ENCODE assay signal across 1 cellular context in the genomic region with DNA sequence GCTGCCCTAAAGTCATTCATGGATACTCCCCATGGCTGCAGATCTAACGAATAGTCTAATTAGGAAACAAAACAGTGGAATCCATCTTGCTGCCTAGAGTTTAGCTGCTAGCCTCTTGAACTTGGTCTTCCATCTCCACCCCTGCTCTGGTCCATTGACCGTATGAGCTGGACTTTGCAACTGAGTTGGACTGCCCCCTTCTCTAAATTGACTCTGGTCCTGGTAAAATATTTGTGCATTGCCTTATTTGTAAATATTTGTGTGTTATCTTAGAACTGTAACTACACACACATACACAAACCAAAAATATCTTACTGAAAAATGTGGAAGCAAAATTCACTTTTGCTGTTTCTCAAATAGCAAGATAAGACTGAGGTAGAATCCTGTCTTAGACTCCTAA.
A peak's percentile ranks its signal among the peaks of the same experiment; 100 is the strongest.
TF ChIP-seq lines count a peak whose summit lies in the region.

No MANE protein-coding gene starts in this region.

TF ChIP-seq in HepG2, 621 proteins besides CTCF, POLR2A, EP300 and RAD21 (continued from another document and continues in another):
- TF ChIP-seq, protein P1, sequence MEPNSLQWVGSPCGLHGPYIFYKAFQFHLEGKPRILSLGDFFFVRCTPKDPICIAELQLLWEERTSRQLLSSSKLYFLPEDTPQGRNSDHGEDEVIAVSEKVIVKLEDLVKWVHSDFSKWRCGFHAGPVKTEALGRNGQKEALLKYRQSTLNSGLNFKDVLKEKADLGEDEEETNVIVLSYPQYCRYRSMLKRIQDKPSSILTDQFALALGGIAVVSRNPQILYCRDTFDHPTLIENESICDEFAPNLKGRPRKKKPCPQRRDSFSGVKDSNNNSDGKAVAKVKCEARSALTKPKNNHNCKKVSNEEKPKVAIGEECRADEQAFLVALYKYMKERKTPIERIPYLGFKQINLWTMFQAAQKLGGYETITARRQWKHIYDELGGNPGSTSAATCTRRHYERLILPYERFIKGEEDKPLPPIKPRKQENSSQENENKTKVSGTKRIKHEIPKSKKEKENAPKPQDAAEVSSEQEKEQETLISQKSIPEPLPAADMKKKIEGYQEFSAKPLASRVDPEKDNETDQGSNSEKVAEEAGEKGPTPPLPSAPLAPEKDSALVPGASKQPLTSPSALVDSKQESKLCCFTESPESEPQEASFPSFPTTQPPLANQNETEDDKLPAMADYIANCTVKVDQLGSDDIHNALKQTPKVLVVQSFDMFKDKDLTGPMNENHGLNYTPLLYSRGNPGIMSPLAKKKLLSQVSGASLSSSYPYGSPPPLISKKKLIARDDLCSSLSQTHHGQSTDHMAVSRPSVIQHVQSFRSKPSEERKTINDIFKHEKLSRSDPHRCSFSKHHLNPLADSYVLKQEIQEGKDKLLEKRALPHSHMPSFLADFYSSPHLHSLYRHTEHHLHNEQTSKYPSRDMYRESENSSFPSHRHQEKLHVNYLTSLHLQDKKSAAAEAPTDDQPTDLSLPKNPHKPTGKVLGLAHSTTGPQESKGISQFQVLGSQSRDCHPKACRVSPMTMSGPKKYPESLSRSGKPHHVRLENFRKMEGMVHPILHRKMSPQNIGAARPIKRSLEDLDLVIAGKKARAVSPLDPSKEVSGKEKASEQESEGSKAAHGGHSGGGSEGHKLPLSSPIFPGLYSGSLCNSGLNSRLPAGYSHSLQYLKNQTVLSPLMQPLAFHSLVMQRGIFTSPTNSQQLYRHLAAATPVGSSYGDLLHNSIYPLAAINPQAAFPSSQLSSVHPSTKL (CRISPR knock-in tag; IDR thresholded peaks at IDR 0.05), result peak; percentile 45; the same call in 1 of the 2 replicates
- peak; percentile 77; the same call in 1 of the 2 replicates for TF ChIP-seq FOXJ3 (CRISPR knock-in tag; IDR thresholded peaks at IDR 0.05; ENCODE audit: borderline replicate concordance)
- no peak for TF ChIP-seq DR1 (CRISPR knock-in tag; IDR thresholded peaks at IDR 0.05)
- TF ChIP-seq ZMYM4 (CRISPR knock-in tag; IDR thresholded peaks at IDR 0.05), result peak; percentile 67; the same call in 1 of the 2 replicates
- TF ChIP-seq, protein P2, sequence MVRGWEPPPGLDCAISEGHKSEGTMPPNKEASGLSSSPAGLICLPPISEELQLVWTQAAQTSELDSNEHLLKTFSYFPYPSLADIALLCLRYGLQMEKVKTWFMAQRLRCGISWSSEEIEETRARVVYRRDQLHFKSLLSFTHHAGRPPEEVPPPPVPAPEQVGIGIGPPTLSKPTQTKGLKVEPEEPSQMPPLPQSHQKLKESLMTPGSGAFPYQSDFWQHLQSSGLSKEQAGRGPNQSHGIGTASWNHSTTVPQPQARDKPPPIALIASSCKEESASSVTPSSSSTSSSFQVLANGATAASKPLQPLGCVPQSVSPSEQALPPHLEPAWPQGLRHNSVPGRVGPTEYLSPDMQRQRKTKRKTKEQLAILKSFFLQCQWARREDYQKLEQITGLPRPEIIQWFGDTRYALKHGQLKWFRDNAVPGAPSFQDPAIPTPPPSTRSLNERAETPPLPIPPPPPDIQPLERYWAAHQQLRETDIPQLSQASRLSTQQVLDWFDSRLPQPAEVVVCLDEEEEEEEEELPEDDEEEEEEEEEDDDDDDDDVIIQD (CRISPR knock-in tag; IDR thresholded peaks at IDR 0.05; ENCODE audit: low read depth), result no peak
- TF ChIP-seq, protein P3, sequence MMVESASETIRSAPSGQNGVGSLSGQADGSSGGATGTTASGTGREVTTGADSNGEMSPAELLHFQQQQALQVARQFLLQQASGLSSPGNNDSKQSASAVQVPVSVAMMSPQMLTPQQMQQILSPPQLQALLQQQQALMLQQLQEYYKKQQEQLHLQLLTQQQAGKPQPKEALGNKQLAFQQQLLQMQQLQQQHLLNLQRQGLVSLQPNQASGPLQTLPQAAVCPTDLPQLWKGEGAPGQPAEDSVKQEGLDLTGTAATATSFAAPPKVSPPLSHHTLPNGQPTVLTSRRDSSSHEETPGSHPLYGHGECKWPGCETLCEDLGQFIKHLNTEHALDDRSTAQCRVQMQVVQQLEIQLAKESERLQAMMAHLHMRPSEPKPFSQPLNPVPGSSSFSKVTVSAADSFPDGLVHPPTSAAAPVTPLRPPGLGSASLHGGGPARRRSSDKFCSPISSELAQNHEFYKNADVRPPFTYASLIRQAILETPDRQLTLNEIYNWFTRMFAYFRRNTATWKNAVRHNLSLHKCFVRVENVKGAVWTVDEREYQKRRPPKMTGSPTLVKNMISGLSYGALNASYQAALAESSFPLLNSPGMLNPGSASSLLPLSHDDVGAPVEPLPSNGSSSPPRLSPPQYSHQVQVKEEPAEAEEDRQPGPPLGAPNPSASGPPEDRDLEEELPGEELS (CRISPR knock-in tag; IDR thresholded peaks at IDR 0.05), result peak; percentile 63
- peak; percentile 61 for TF ChIP-seq MIXL1 (CRISPR knock-in tag; IDR thresholded peaks at IDR 0.05)
- TF ChIP-seq SOX13 (IDR thresholded peaks at IDR 0.05), result no peak
- peak in 1 of 2 experiments; percentile 36; a peak in 1 of 4 replicates for TF ChIP-seq SOX13 (CRISPR knock-in tag; conservative IDR thresholded peaks at IDR 0.05 in 1 of 2, IDR thresholded peaks at IDR 0.05 in 1 of 2)
- TF ChIP-seq ZSCAN25 (CRISPR knock-in tag; IDR thresholded peaks at IDR 0.05), result peak; percentile 82
- TF ChIP-seq SOX6 (IDR thresholded peaks at IDR 0.05), result no peak
- TF ChIP-seq SOX6 (CRISPR knock-in tag; IDR thresholded peaks at IDR 0.05), result peak; percentile 75
- TF ChIP-seq, protein P4, sequence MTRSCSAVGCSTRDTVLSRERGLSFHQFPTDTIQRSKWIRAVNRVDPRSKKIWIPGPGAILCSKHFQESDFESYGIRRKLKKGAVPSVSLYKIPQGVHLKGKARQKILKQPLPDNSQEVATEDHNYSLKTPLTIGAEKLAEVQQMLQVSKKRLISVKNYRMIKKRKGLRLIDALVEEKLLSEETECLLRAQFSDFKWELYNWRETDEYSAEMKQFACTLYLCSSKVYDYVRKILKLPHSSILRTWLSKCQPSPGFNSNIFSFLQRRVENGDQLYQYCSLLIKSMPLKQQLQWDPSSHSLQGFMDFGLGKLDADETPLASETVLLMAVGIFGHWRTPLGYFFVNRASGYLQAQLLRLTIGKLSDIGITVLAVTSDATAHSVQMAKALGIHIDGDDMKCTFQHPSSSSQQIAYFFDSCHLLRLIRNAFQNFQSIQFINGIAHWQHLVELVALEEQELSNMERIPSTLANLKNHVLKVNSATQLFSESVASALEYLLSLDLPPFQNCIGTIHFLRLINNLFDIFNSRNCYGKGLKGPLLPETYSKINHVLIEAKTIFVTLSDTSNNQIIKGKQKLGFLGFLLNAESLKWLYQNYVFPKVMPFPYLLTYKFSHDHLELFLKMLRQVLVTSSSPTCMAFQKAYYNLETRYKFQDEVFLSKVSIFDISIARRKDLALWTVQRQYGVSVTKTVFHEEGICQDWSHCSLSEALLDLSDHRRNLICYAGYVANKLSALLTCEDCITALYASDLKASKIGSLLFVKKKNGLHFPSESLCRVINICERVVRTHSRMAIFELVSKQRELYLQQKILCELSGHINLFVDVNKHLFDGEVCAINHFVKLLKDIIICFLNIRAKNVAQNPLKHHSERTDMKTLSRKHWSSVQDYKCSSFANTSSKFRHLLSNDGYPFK (CRISPR knock-in tag; IDR thresholded peaks at IDR 0.05; ENCODE audit: borderline replicate concordance), result no peak
- TF ChIP-seq HHEX (CRISPR knock-in tag; IDR thresholded peaks at IDR 0.05), result peak; percentile 18; the same call in 1 of the 2 replicates
- TF ChIP-seq ISL2 (CRISPR knock-in tag; IDR thresholded peaks at IDR 0.05), result peak; percentile 33; the same call in 1 of the 2 replicates
- 0 out of 2 replicates have a peak, but pooled peaks have one; percentile 41 for TF ChIP-seq ONECUT2 (CRISPR knock-in tag; IDR thresholded peaks at IDR 0.05)
- TF ChIP-seq, protein P5, sequence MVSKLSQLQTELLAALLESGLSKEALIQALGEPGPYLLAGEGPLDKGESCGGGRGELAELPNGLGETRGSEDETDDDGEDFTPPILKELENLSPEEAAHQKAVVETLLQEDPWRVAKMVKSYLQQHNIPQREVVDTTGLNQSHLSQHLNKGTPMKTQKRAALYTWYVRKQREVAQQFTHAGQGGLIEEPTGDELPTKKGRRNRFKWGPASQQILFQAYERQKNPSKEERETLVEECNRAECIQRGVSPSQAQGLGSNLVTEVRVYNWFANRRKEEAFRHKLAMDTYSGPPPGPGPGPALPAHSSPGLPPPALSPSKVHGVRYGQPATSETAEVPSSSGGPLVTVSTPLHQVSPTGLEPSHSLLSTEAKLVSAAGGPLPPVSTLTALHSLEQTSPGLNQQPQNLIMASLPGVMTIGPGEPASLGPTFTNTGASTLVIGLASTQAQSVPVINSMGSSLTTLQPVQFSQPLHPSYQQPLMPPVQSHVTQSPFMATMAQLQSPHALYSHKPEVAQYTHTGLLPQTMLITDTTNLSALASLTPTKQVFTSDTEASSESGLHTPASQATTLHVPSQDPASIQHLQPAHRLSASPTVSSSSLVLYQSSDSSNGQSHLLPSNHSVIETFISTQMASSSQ (IDR thresholded peaks at IDR 0.05; ENCODE audit: low read depth), result no peak
- TF ChIP-seq, protein P5 (CRISPR knock-in tag; IDR thresholded peaks at IDR 0.05; ENCODE audit: borderline replicate concordance), result no peak
- no peak for TF ChIP-seq PLRG1 (conservative IDR thresholded peaks at IDR 0.05)
- peak; percentile 80 for TF ChIP-seq SALL1 (CRISPR knock-in tag; IDR thresholded peaks at IDR 0.05)
- 0 out of 2 replicates have a peak, but pooled peaks have one; percentile 38 for TF ChIP-seq ZNF644 (CRISPR knock-in tag; IDR thresholded peaks at IDR 0.05; ENCODE audit: low read depth)
- TF ChIP-seq FOXP1 (IDR thresholded peaks at IDR 0.05), result no peak
- TF ChIP-seq FOXP1 (CRISPR knock-in tag; IDR thresholded peaks at IDR 0.05), result peak; percentile 75; the same call in 1 of the 2 replicates
- TF ChIP-seq FOXO1 (CRISPR knock-in tag; IDR thresholded peaks at IDR 0.05), result peak; percentile 32; the same call in 1 of the 2 replicates
- TF ChIP-seq, protein P6, sequence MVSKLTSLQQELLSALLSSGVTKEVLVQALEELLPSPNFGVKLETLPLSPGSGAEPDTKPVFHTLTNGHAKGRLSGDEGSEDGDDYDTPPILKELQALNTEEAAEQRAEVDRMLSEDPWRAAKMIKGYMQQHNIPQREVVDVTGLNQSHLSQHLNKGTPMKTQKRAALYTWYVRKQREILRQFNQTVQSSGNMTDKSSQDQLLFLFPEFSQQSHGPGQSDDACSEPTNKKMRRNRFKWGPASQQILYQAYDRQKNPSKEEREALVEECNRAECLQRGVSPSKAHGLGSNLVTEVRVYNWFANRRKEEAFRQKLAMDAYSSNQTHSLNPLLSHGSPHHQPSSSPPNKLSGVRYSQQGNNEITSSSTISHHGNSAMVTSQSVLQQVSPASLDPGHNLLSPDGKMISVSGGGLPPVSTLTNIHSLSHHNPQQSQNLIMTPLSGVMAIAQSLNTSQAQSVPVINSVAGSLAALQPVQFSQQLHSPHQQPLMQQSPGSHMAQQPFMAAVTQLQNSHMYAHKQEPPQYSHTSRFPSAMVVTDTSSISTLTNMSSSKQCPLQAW (CRISPR knock-in tag; IDR thresholded peaks at IDR 0.05), result 0 out of 2 replicates have a peak, but pooled peaks have one; percentile 43
- peak; percentile 84 for TF ChIP-seq HNF4A (CRISPR knock-in tag; IDR thresholded peaks at IDR 0.05)
- peak; percentile 78 for TF ChIP-seq HNF4G (IDR thresholded peaks at IDR 0.05; ENCODE audit: borderline replicate concordance, low read depth, low read length)
- TF ChIP-seq HNF4G (CRISPR knock-in tag; IDR thresholded peaks at IDR 0.05; ENCODE audit: borderline replicate concordance, low read depth), result 0 out of 2 replicates have a peak, but pooled peaks have one; percentile 40
- peak; percentile 14 for TF ChIP-seq YY1 (IDR thresholded peaks at IDR 0.05; ENCODE audit: insufficient read depth, insufficient replicate concordance, low read depth, low read length)
- TF ChIP-seq RARA (CRISPR knock-in tag; IDR thresholded peaks at IDR 0.05), result peak; percentile 60
- TF ChIP-seq NR2F6 (IDR thresholded peaks at IDR 0.05), result 0 out of 2 replicates have a peak, but pooled peaks have one; percentile 16
- no peak for TF ChIP-seq NR2F6 (CRISPR knock-in tag; IDR thresholded peaks at IDR 0.05)
- TF ChIP-seq, protein P7, sequence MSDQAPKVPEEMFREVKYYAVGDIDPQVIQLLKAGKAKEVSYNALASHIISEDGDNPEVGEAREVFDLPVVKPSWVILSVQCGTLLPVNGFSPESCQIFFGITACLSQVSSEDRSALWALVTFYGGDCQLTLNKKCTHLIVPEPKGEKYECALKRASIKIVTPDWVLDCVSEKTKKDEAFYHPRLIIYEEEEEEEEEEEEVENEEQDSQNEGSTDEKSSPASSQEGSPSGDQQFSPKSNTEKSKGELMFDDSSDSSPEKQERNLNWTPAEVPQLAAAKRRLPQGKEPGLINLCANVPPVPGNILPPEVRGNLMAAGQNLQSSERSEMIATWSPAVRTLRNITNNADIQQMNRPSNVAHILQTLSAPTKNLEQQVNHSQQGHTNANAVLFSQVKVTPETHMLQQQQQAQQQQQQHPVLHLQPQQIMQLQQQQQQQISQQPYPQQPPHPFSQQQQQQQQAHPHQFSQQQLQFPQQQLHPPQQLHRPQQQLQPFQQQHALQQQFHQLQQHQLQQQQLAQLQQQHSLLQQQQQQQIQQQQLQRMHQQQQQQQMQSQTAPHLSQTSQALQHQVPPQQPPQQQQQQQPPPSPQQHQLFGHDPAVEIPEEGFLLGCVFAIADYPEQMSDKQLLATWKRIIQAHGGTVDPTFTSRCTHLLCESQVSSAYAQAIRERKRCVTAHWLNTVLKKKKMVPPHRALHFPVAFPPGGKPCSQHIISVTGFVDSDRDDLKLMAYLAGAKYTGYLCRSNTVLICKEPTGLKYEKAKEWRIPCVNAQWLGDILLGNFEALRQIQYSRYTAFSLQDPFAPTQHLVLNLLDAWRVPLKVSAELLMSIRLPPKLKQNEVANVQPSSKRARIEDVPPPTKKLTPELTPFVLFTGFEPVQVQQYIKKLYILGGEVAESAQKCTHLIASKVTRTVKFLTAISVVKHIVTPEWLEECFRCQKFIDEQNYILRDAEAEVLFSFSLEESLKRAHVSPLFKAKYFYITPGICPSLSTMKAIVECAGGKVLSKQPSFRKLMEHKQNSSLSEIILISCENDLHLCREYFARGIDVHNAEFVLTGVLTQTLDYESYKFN (CRISPR knock-in tag; conservative IDR thresholded peaks at IDR 0.05), result peak; percentile 91
- peak; percentile 78; the same call in 1 of the 2 replicates for TF ChIP-seq NFIC (IDR thresholded peaks at IDR 0.05; ENCODE audit: low read length)
- peak; percentile 45; the same call in 1 of the 2 replicates for TF ChIP-seq RXRB (CRISPR knock-in tag; IDR thresholded peaks at IDR 0.05; ENCODE audit: borderline replicate concordance)
- TF ChIP-seq HNRNPL (IDR thresholded peaks at IDR 0.05; ENCODE audit: low read depth, low read length), result no peak
- peak; percentile 66; the same call in 1 of the 2 replicates for TF ChIP-seq FOXA3 (CRISPR knock-in tag; IDR thresholded peaks at IDR 0.05)
- peak; percentile 24; the same call in 1 of the 2 replicates for TF ChIP-seq ZMYM3 (CRISPR knock-in tag; IDR thresholded peaks at IDR 0.05)
